In the genomic region with DNA sequence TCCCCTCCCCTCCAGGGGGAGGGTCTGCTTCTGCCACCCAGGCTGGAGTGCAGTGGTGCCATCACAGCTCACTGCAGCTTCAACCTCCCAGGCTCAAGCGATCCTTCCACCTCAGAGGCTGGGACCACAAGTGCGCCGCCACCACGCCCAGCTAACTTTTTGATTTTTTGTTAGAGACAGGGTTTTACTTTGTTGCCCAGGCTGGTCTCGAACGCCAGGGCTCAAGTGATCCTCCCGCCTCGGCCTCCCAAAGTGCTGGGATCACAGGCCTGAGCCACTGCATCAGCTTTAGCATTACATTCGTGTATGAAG, we compare ENCODE assay signal across 13 cellular contexts. TPM values are rescaled to one million over a fixed set of nuclear protein-coding genes. Genes with fewer than 3 reads are reported as not detected.
DNase-seq lines count a peak whose midpoint lies in the region; ATAC-seq and TF ChIP-seq lines count a peak whose summit lies in the region.
"Not testable (repeated sequence)": the region's sequence is repeated elsewhere in the genome, so short reads cannot be mapped to it uniquely, and the experiment has no call there.
"Had no signal": no experiment of that assay in that cellular context is flagged by ENCODE, and none has a peak within 500 bp of the region (broad histone marks: within the 10 kb centered on the region; RNA-seq: fewer than 3 reads in every experiment).

No MANE protein-coding gene starts in this region.

- not testable (repeated sequence) for TF ChIP-seq CTCF in 22Rv1 (IDR thresholded peaks at IDR 0.05); coronary artery (IDR thresholded peaks at IDR 0.05); neural progenitor cell (IDR thresholded peaks at IDR 0.05)

- not testable (repeated sequence) for H3K4me3 ChIP-seq in SK-N-MC, coronary artery, neural progenitor cell

- H3K4me3 Mint-ChIP-seq in activated T-helper 17 cell treated with anti-CD3 and anti-CD28 coated beads, Interleukin-2, amount 50 U/mL, for 72 hours, result peak overlapping the region; percentile 93
- H3K4me3 Mint-ChIP-seq in immature natural killer cell, result peak overlapping the region in 3 of 5 donors; percentile 4 to 53 (median 36)
- peak overlapping the region; percentile 46 for H3K4me3 Mint-ChIP-seq in neural progenitor cell
- not testable (repeated sequence) for H3K4me3 Mint-ChIP-seq in stimulated activated naive CD8-positive, alpha-beta T cell treated with anti-CD3 and anti-CD28 coated beads, Interleukin-15, Interleukin-2, amounts not matched to agents 100 ng/mL and 50 ng/mL, for 24 hours

- H3F3A ChIP-seq in neural progenitor cell (ENCODE audit: low read depth), result peaks cover 35% of the 10 kb centered on the region

- not testable (repeated sequence) for H3K27me3 ChIP-seq in neural progenitor cell

- H3K27ac Mint-ChIP-seq in activated T-helper 17 cell treated with anti-CD3 and anti-CD28 coated beads, Interleukin-2, amount 50 U/mL, for 72 hours, result peak overlapping the region; percentile 84
- H3K27ac Mint-ChIP-seq in immature natural killer cell, result peak overlapping the region in 4 of 6 donors; percentile 16 to 82 (median 45)
- H3K27ac Mint-ChIP-seq in neural progenitor cell, result not testable (repeated sequence)
- H3K27ac Mint-ChIP-seq in stimulated activated naive CD8-positive, alpha-beta T cell treated with anti-CD3 and anti-CD28 coated beads, Interleukin-15, Interleukin-2, amounts not matched to agents 100 ng/mL and 50 ng/mL, for 24 hours, result peak overlapping the region; percentile 55

- CTCF ChIA-PET in HEK293T (lab: Yijun Ruan, JAX), result interaction anchor here (1.2 to 2.6 kb wide), 2 partner anchors 15 to 226 kb away, joined by 4 to 11 read pairs; no protein-coding TSS in a partner anchor

- not testable (repeated sequence) for H3K36me3 Mint-ChIP-seq in activated T-helper 17 cell treated with anti-CD3 and anti-CD28 coated beads, Interleukin-2, amount 50 U/mL, for 72 hours (ENCODE audit: low read depth); immature natural killer cell; stimulated activated naive CD8-positive, alpha-beta T cell treated with anti-CD3 and anti-CD28 coated beads, Interleukin-15, Interleukin-2, amounts not matched to agents 100 ng/mL and 50 ng/mL, for 24 hours (ENCODE audit: low read depth)
- peaks cover 13% of the 10 kb centered on the region for H3K36me3 Mint-ChIP-seq in neural progenitor cell

- not testable (repeated sequence) for H3K9me3 Mint-ChIP-seq in activated T-helper 17 cell treated with anti-CD3 and anti-CD28 coated beads, Interleukin-2, amount 50 U/mL, for 72 hours; immature natural killer cell; stimulated activated naive CD8-positive, alpha-beta T cell treated with anti-CD3 and anti-CD28 coated beads, Interleukin-15, Interleukin-2, amounts not matched to agents 100 ng/mL and 50 ng/mL, for 24 hours
- peaks cover 11% of the 10 kb centered on the region for H3K9me3 Mint-ChIP-seq in neural progenitor cell

- peaks cover 14% of the 10 kb centered on the region for H3K4me1 Mint-ChIP-seq in activated T-helper 17 cell treated with anti-CD3 and anti-CD28 coated beads, Interleukin-2, amount 50 U/mL, for 72 hours
- peaks cover 23 to 35% of the 10 kb centered on the region in 2 donors for H3K4me1 Mint-ChIP-seq in immature natural killer cell
- peaks cover 45% of the 10 kb centered on the region for H3K4me1 Mint-ChIP-seq in neural progenitor cell
- H3K4me1 Mint-ChIP-seq in stimulated activated naive CD8-positive, alpha-beta T cell treated with anti-CD3 and anti-CD28 coated beads, Interleukin-15, Interleukin-2, amounts not matched to agents 100 ng/mL and 50 ng/mL, for 24 hours (ENCODE audit: low read depth), result peaks cover 31% of the 10 kb centered on the region

- not testable (repeated sequence) for ATAC-seq in activated T-helper 17 cell treated with anti-CD3 and anti-CD28 coated beads, Interleukin-2, amount 50 U/mL, for 72 hours (replicated peaks)

- H3K4me1 ChIP-seq in neural progenitor cell, result peaks cover 52% of the 10 kb centered on the region

- H3K79me2 ChIP-seq in neural progenitor cell (ENCODE audit: low read depth), result peaks cover 40% of the 10 kb centered on the region

- not testable (repeated sequence) for H3K36me3 ChIP-seq in SK-N-MC (ENCODE audit: insufficient read depth, low read length); neural progenitor cell

- not testable (repeated sequence) for DNase-seq in HEK293T (ENCODE audit: extremely low spot score); SK-N-MC (ENCODE audit: low read depth, low spot score); coronary artery (ENCODE audit: low spot score); immature natural killer cell
- DNase-seq in neural progenitor cell (ENCODE audit: low spot score), result peak; percentile 30

- H3K9me3 ChIP-seq in SK-N-MC (ENCODE audit: low read depth, low read length); neural progenitor cell (ENCODE audit: low read depth): not testable (repeated sequence)

- H2AFZ ChIP-seq in neural progenitor cell (replicated peaks), result peak overlapping the region; percentile 58

- H3K4me2 ChIP-seq in neural progenitor cell, result not testable (repeated sequence)

- H3K27ac ChIP-seq in 22Rv1 (peak overlapping the region; percentile 95), coronary artery (peak overlapping the region; percentile 93 to 97)
- H3K27ac ChIP-seq in SK-N-MC, neural progenitor cell: not testable (repeated sequence)

- POLR2A ChIA-PET in HEK293T (lab: Yijun Ruan, JAX), result interaction anchor here (0.6 to 5.4 kb wide), 9 partner anchors 9 to 486 kb away, joined by 3 to 60 read pairs (median 4); no protein-coding TSS in a partner anchor

- not testable (repeated sequence) for H3K27me3 Mint-ChIP-seq in activated T-helper 17 cell treated with anti-CD3 and anti-CD28 coated beads, Interleukin-2, amount 50 U/mL, for 72 hours; neural progenitor cell (ENCODE audit: insufficient read depth, low read depth); stimulated activated naive CD8-positive, alpha-beta T cell treated with anti-CD3 and anti-CD28 coated beads, Interleukin-15, Interleukin-2, amounts not matched to agents 100 ng/mL and 50 ng/mL, for 24 hours
- H3K27me3 Mint-ChIP-seq in immature natural killer cell (ENCODE audit: low read depth in 3 of 3), result peaks cover 6 to 13% (median 8%) of the 10 kb centered on the region in 3 donors

- peaks cover 34% of the 10 kb centered on the region for H4K20me1 ChIP-seq in neural progenitor cell (ENCODE audit: low read depth)

- peak overlapping the region; percentile 83 for H3K9ac ChIP-seq in SK-N-MC (ENCODE audit: insufficient read length)
- not testable (repeated sequence) for H3K9ac ChIP-seq in neural progenitor cell

TF ChIP-seq in HEK293T, 16 proteins besides CTCF, POLR2A, EP300 and RAD21:
- peak; percentile 50 for TF ChIP-seq L3MBTL2 (conservative IDR thresholded peaks at IDR 0.05)

RNA-seq across cellular contexts. Expression of a gene that starts 0.6 kb away (rescaled TPM):
- total RNA-seq in activated T-helper 17 cell treated with anti-CD3 and anti-CD28 coated beads, Interleukin-2, amount 50 U/mL, for 72 hours, result 10 to 100 TPM; 19.2 to 48.0 TPM
- polyA plus RNA-seq in immature natural killer cell, result 10 to 100 TPM; 11.4 to 20.1 (median 14.9) TPM
- 71.0 and 89.6 TPM in 2 replicates for total RNA-seq in neural progenitor cell (ENCODE audit: low replicate concordance)

RNA-seq across cellular contexts. Expression of a gene that starts 32.5 kb away (rescaled TPM):
- total RNA-seq in activated T-helper 17 cell treated with anti-CD3 and anti-CD28 coated beads, Interleukin-2, amount 50 U/mL, for 72 hours, result not detected
- polyA plus RNA-seq in immature natural killer cell, result not detected
- not detected in 2 replicates for total RNA-seq in neural progenitor cell (ENCODE audit: low replicate concordance)
- total RNA-seq: dermis blood vessel endothelial cell, esophagus mucosa, kidney epithelial cell, mononuclear cell, pulmonary artery endothelial cell had no signal

RNA-seq across cellular contexts. Expression of a gene that starts 52.1 kb away (rescaled TPM):
- not detected for total RNA-seq in activated T-helper 17 cell treated with anti-CD3 and anti-CD28 coated beads, Interleukin-2, amount 50 U/mL, for 72 hours
- polyA plus RNA-seq in immature natural killer cell, result not detected
- not detected in 2 replicates for total RNA-seq in neural progenitor cell (ENCODE audit: low replicate concordance)
- total RNA-seq: dermis blood vessel endothelial cell, esophagus mucosa, pulmonary artery endothelial cell had no signal
